In the genomic region with DNA sequence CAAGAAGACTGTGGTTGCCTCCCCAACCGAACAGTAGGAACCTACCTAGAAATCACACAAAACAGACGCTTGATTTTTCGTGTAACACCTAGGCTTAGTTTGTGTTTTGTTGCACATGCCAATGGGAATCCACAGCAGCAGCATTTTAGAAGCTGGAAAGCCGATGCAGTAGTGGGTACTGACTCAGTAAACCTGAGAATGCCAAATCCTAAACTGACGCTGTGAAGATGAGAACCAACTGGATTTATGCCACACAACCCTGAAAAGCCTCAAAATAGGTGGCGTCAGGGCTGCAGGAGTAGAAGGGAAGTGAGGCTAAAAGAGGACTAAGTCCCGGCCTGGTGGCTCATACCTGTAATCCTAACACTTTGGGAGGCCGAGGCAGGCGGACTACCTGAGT, we compare ENCODE assay signal across 1 cellular context.
TF ChIP-seq lines count a peak whose summit lies in the region.

No MANE protein-coding gene starts in this region.

TF ChIP-seq in H1, 55 proteins besides CTCF, POLR2A, EP300 and RAD21:
- no peak for TF ChIP-seq GTF2F1 (IDR thresholded peaks at IDR 0.05; ENCODE audit: borderline replicate concordance, low read depth, low read length)
- no peak for TF ChIP-seq JUN (IDR thresholded peaks at IDR 0.05; ENCODE audit: low read depth, low read length)
- TF ChIP-seq CHD2 (IDR thresholded peaks at IDR 0.05; ENCODE audit: low read length): no peak
- TF ChIP-seq EGR1 (IDR thresholded peaks at IDR 0.05; ENCODE audit: borderline replicate concordance, low read depth, low read length): no peak
